18 cellular contexts compared by ENCODE assay signal in genomic region chr20:2624190-2624589, GRCh38. TPM values are rescaled to one million over a fixed set of nuclear protein-coding genes. Genes with fewer than 3 reads are reported as not detected.
DNase-seq lines count a peak whose midpoint lies in the region; ATAC-seq and TF ChIP-seq lines count a peak whose summit lies in the region.
"Had no signal": no experiment of that assay in that cellular context is flagged by ENCODE, and none has a peak within 500 bp of the region (broad histone marks: within the 10 kb centered on the region; RNA-seq: fewer than 3 reads in every experiment).

No MANE protein-coding gene starts in this region.

- no peak overlapping the region for H3K27ac ChIP-seq in body of pancreas
- H3K27ac ChIP-seq in left ventricle myocardium inferior (replicated peaks), result peak overlapping the region; percentile 50
- H3K27ac ChIP-seq in subcutaneous abdominal adipose tissue (ENCODE audit: low read depth, low read length), result peak overlapping the region; percentile 70
- H3K27ac ChIP-seq: A549 had no signal

- H3K27me3 ChIP-seq in body of pancreas, result no peaks in the 10 kb centered on the region
- H3K27me3 ChIP-seq in left ventricle myocardium inferior (ENCODE audit: low read depth), result peaks cover 9% of the 10 kb centered on the region
- no peaks in the 10 kb centered on the region for H3K27me3 ChIP-seq in subcutaneous abdominal adipose tissue (ENCODE audit: control insufficient read depth in 5 of 5, insufficient read depth in 4 of 5, low read length in 5 of 5)

- H3K4me3 ChIP-seq in body of pancreas (no peak overlapping the region), left ventricle myocardium inferior (no peak overlapping the region), subcutaneous abdominal adipose tissue (ENCODE audit: low read depth in 1 of 5, low read length in 5 of 5) (peak overlapping the region in 2 of 5 donors; percentile 8 to 34)
- H3K4me3 ChIP-seq: A549, K562 had no signal

- H3K9me3 ChIP-seq in body of pancreas (no peaks in the 10 kb centered on the region), left ventricle myocardium inferior (replicated peaks) (peaks cover 17% of the 10 kb centered on the region), subcutaneous abdominal adipose tissue (ENCODE audit: control insufficient read depth in 5 of 5, low read length in 5 of 5) (peaks cover 5 to 16% (median 10%) of the 10 kb centered on the region in 5 donors)

- H3K4me1 Mint-ChIP-seq in neural crest cell, result no peaks in the 10 kb centered on the region

- peaks cover 62% of the 10 kb centered on the region for H3K27me3 Mint-ChIP-seq in neural crest cell (ENCODE audit: low read depth)

- no peaks in the 10 kb centered on the region for H3K9me3 Mint-ChIP-seq in neural crest cell
- H3K9me3 Mint-ChIP-seq: CD4-positive, alpha-beta T cell had no signal

- intact Hi-C loops in body of pancreas (cut with DNase I), result no loop called here
- intact Hi-C loops in left ventricle myocardium inferior (cut with micrococcal nuclease), result no loop called here

- ATAC-seq in body of pancreas (peak; percentile 21), GM21576 (IDR thresholded peaks at IDR 0.05; ENCODE audit: unreplicated experiment) (no peak)
- ATAC-seq: A549, K562 had no signal

- TF ChIP-seq CTCF in body of pancreas (IDR thresholded peaks at IDR 0.05) (no peak), left ventricle myocardium inferior (IDR thresholded peaks at IDR 0.05; ENCODE audit: borderline replicate concordance) (no peak), neural crest cell (conservative IDR thresholded peaks at IDR 0.05) (no peak)

- H3K36me3 ChIP-seq in body of pancreas (replicated peaks in 1 of 2; ENCODE audit: insufficient read depth in 1 of 2, low read depth in 2 of 2) (no peaks in the 10 kb centered on the region), left ventricle myocardium inferior (no peaks in the 10 kb centered on the region), subcutaneous abdominal adipose tissue (ENCODE audit: control insufficient read depth in 5 of 5, insufficient read depth in 5 of 5, low read length in 5 of 5) (no peaks in the 10 kb centered on the region)

- peak in 3 of 4 donors; percentile 20 to 33 (median 24) for DNase-seq in body of pancreas
- DNase-seq in left ventricle myocardium inferior, result peak; percentile 17
- DNase-seq in neural crest cell (ENCODE audit: low read depth, low spot score), result no peak
- DNase-seq in stimulated activated CD4-positive, alpha-beta T cell treated with anti-CD3 and anti-CD28 coated beads, Interleukin-15, amount 100 ng/mL, for 24 hours, result no peak
- no peak for DNase-seq in GDM1 (lab: John Stamatoyannopoulos, UW)
- DNase-seq: CD4-positive, alpha-beta T cell; DMS53; EL; NCI-H1092 treated with DMSO at 0.1 percent for 48 hours; NCI-H146; NCI-H748 treated with DMSO at 0.1 percent for 48 hours; NK-92 treated with Interleukin-12 subunit alpha and Interleukin-12 subunit beta, amount 100 ng/mL, for 24 hours; OCI-M1; SHP77 treated with DMSO at 0.1 percent for 48 hours had no signal

- no peak for TF ChIP-seq POLR2A in body of pancreas (IDR thresholded peaks at IDR 0.05)

- peak overlapping the region in 2 of 5 donors; percentile 2 to 28 for H3K9ac ChIP-seq in subcutaneous abdominal adipose tissue (ENCODE audit: low read length in 5 of 5)

- H3K4me1 ChIP-seq in body of pancreas (no peaks in the 10 kb centered on the region), left ventricle myocardium inferior (no peaks in the 10 kb centered on the region), subcutaneous abdominal adipose tissue (ENCODE audit: control insufficient read depth in 5 of 5, insufficient read depth in 5 of 5, low read length in 5 of 5) (peaks cover 5 to 32% (median 26%) of the 10 kb centered on the region in 5 donors)

- no peak overlapping the region for H3K4me3 Mint-ChIP-seq in neural crest cell
- H3K4me3 Mint-ChIP-seq: CD4-positive, alpha-beta T cell had no signal

- peak overlapping the region; percentile 67 for H3K27ac Mint-ChIP-seq in neural crest cell (ENCODE audit: unreplicated experiment)
- H3K27ac Mint-ChIP-seq: CD4-positive, alpha-beta T cell had no signal

- 59 to 71% methylated on average over 4 of the region's 4 CpGs for WGBS in body of pancreas, 2 donors

- no peaks in the 10 kb centered on the region for H3K36me3 Mint-ChIP-seq in neural crest cell (ENCODE audit: low read depth)

RNA-seq across cellular contexts. Expression of gene NOP56, which starts 28.2 kb away (rescaled TPM):
- total RNA-seq in body of pancreas, result 100 to 1,000 TPM in 1 of 2 donors, 10 to 100 TPM in 1; 57.1 to 165 TPM
- 47.3 TPM for total RNA-seq in left ventricle myocardium inferior
- total RNA-seq in neural crest cell, result 517 and 547 TPM in 2 replicates

RNA-seq across cellular contexts. Expression of gene IDH3B, which starts 39.8 kb away (rescaled TPM):
- total RNA-seq in body of pancreas (10 to 100 TPM; 65.4 to 77.1 TPM), left ventricle myocardium inferior (220 TPM), neural crest cell (100 and 102 TPM in 2 replicates)

Comparison
In these comparisons a context has a peak if more than half of its experiments do, and no peak if none do; other contexts are left out.
1. DNase-seq: peak in body of pancreas (3 of 4) and left ventricle myocardium inferior (single experiment); none in neural crest cell (single experiment), stimulated activated CD4-positive, alpha-beta T cell treated with anti-CD3 and anti-CD28 coated beads, Interleukin-15, amount 100 ng/mL, for 24 hours (single experiment) and GDM1 (single experiment).
2. H3K27ac ChIP-seq: peak in left ventricle myocardium inferior (single experiment) and subcutaneous abdominal adipose tissue (single experiment); none in body of pancreas (0 of 4).